ENCODE assay signal across 14 cellular contexts in genomic region chr6:146874278-146875018, GRCh38.
DNase-seq lines count a peak whose midpoint lies in the region; ATAC-seq lines count a peak whose summit lies in the region.
"Had no signal": no experiment of that assay in that cellular context is flagged by ENCODE, and none has a peak within 500 bp of the region (broad histone marks: within the 10 kb centered on the region; RNA-seq: fewer than 3 reads in every experiment).

No MANE protein-coding gene starts in this region.

- no peaks in the 10 kb centered on the region for H3K27me3 Mint-ChIP-seq in activated T-cell treated with anti-CD3 and anti-CD28 coated beads, Interleukin-2, amount 50 U/mL, for 24 hours
- H3K27me3 Mint-ChIP-seq in activated T-cell treated with anti-CD3 and anti-CD28 coated beads, Interleukin-2, amount 50 U/mL, for 72 hours (ENCODE audit: low read depth), result no peaks in the 10 kb centered on the region
- no peaks in the 10 kb centered on the region for H3K27me3 Mint-ChIP-seq in activated T-helper 2 cell treated with anti-CD3 and anti-CD28 coated beads, Interferon-gamma antibody, Interleukin-2, Interleukin-4, amounts not matched to agents 10 μg/mL and 5 μg/mL and 100 μg/mL, durations not matched to agents 14 hours and 24 hours and 36 hours (ENCODE audit: low read depth)

- no peak overlapping the region for H3K4me3 ChIP-seq in Karpas-422 (ENCODE audit: low read length)
- H3K4me3 ChIP-seq: BLaER1, GM23248 had no signal

- H3K36me3 ChIP-seq in Karpas-422 (ENCODE audit: insufficient read depth, low read length), result no peaks in the 10 kb centered on the region
- H3K36me3 ChIP-seq: BLaER1 had no signal

- no peak overlapping the region for H2AFZ ChIP-seq in Karpas-422 (ENCODE audit: low read length)
- H2AFZ ChIP-seq: GM23248 had no signal

- H3K9me2 ChIP-seq in Karpas-422 (replicated peaks; ENCODE audit: insufficient read depth, low read length), result no peaks in the 10 kb centered on the region

- H4K20me1 ChIP-seq in Karpas-422 (ENCODE audit: insufficient read depth, low read depth, low read length), result no peaks in the 10 kb centered on the region
- H4K20me1 ChIP-seq: BLaER1 had no signal

- H3K4me2 ChIP-seq in Karpas-422 (ENCODE audit: low read depth, low read length, poor library complexity, severe bottlenecking), result peak overlapping the region; percentile 14
- H3K4me2 ChIP-seq: BLaER1 had no signal

- no peak for ATAC-seq in activated T-cell treated with anti-CD3 and anti-CD28 coated beads, Interleukin-2, amount 50 U/mL, for 72 hours (replicated peaks in 1 of 2)
- ATAC-seq in GM18858 (IDR thresholded peaks at IDR 0.05; ENCODE audit: unreplicated experiment), result no peak
- ATAC-seq: HCT116 had no signal

- no peaks in the 10 kb centered on the region for H3K9me3 ChIP-seq in Karpas-422 (ENCODE audit: low read length)
- H3K9me3 ChIP-seq: BLaER1, Caco-2 had no signal

- peak overlapping the region; percentile 60 for H3K27ac Mint-ChIP-seq in activated T-cell treated with anti-CD3 and anti-CD28 coated beads, Interleukin-2, amount 50 U/mL, for 24 hours
- H3K27ac Mint-ChIP-seq in activated T-cell treated with anti-CD3 and anti-CD28 coated beads, Interleukin-2, amount 50 U/mL, for 72 hours, result no peak overlapping the region
- peak overlapping the region; percentile 30 for H3K27ac Mint-ChIP-seq in activated T-helper 2 cell treated with anti-CD3 and anti-CD28 coated beads, Interferon-gamma antibody, Interleukin-2, Interleukin-4, amounts not matched to agents 10 μg/mL and 5 μg/mL and 100 μg/mL, durations not matched to agents 14 hours and 24 hours and 36 hours
- H3K27ac Mint-ChIP-seq: CD8-positive, alpha-beta memory T cell had no signal

- H3K4me1 ChIP-seq in Karpas-422 (ENCODE audit: low read length), result peaks cover 41% of the 10 kb centered on the region

- peaks cover 46% of the 10 kb centered on the region for H3K4me1 Mint-ChIP-seq in activated T-cell treated with anti-CD3 and anti-CD28 coated beads, Interleukin-2, amount 50 U/mL, for 24 hours (ENCODE audit: low read depth)
- peaks cover 55% of the 10 kb centered on the region for H3K4me1 Mint-ChIP-seq in activated T-cell treated with anti-CD3 and anti-CD28 coated beads, Interleukin-2, amount 50 U/mL, for 72 hours (ENCODE audit: low read depth)
- H3K4me1 Mint-ChIP-seq in activated T-helper 2 cell treated with anti-CD3 and anti-CD28 coated beads, Interferon-gamma antibody, Interleukin-2, Interleukin-4, amounts not matched to agents 10 μg/mL and 5 μg/mL and 100 μg/mL, durations not matched to agents 14 hours and 24 hours and 36 hours (ENCODE audit: low read depth), result peaks cover 32% of the 10 kb centered on the region
- H3K4me1 Mint-ChIP-seq: CD8-positive, alpha-beta memory T cell had no signal

- DNase-seq in activated T-cell treated with anti-CD3 and anti-CD28 coated beads, Interleukin-2, amount 50 U/mL, for 24 hours, result no peak
- DNase-seq in activated T-cell treated with anti-CD3 and anti-CD28 coated beads, Interleukin-2, amount 50 U/mL, for 72 hours, result no peak
- DNase-seq in Karpas-422 (peak; percentile 48), NCI-H1092 (lab: John Stamatoyannopoulos, UW) (no peak)
- no peak for DNase-seq in activated T-helper 2 cell treated with anti-CD3 and anti-CD28 coated beads, Interferon-gamma antibody, Interleukin-2, Interleukin-4, amounts not matched to agents 10 μg/mL and 5 μg/mL and 100 μg/mL, durations not matched to agents 14 hours and 24 hours and 36 hours (ENCODE audit: low spot score)
- DNase-seq: AML-193; Caco-2; CD8-positive, alpha-beta memory T cell; DND-41; GDM1; GM23248 had no signal

- no peaks in the 10 kb centered on the region for H3K79me2 ChIP-seq in Karpas-422 (ENCODE audit: low read length)

- H3K4me3 Mint-ChIP-seq in activated T-cell treated with anti-CD3 and anti-CD28 coated beads, Interleukin-2, amount 50 U/mL, for 24 hours, result peak overlapping the region; percentile 32
- H3K4me3 Mint-ChIP-seq in activated T-cell treated with anti-CD3 and anti-CD28 coated beads, Interleukin-2, amount 50 U/mL, for 72 hours, result no peak overlapping the region
- H3K4me3 Mint-ChIP-seq in activated T-helper 2 cell treated with anti-CD3 and anti-CD28 coated beads, Interferon-gamma antibody, Interleukin-2, Interleukin-4, amounts not matched to agents 10 μg/mL and 5 μg/mL and 100 μg/mL, durations not matched to agents 14 hours and 24 hours and 36 hours (ENCODE audit: low read depth), result no peak overlapping the region
- H3K4me3 Mint-ChIP-seq: CD8-positive, alpha-beta memory T cell had no signal

- H3K36me3 Mint-ChIP-seq in activated T-cell treated with anti-CD3 and anti-CD28 coated beads, Interleukin-2, amount 50 U/mL, for 24 hours (ENCODE audit: low read depth), result no peaks in the 10 kb centered on the region
- H3K36me3 Mint-ChIP-seq in activated T-cell treated with anti-CD3 and anti-CD28 coated beads, Interleukin-2, amount 50 U/mL, for 72 hours (ENCODE audit: insufficient read depth in 2 of 2), result peaks cover 0 to 1% of the 10 kb centered on the region in 2 donors
- H3K36me3 Mint-ChIP-seq in activated T-helper 2 cell treated with anti-CD3 and anti-CD28 coated beads, Interferon-gamma antibody, Interleukin-2, Interleukin-4, amounts not matched to agents 10 μg/mL and 5 μg/mL and 100 μg/mL, durations not matched to agents 14 hours and 24 hours and 36 hours (ENCODE audit: low read depth), result no peaks in the 10 kb centered on the region

- no peak overlapping the region for H3K9ac ChIP-seq in Karpas-422 (ENCODE audit: low read length)
- H3K9ac ChIP-seq: BLaER1, GM23248 had no signal

- intact Hi-C loops in activated T-helper 2 cell treated with anti-CD3 and anti-CD28 coated beads, Interferon-gamma antibody, Interleukin-2, Interleukin-4, amounts not matched to agents 10 μg/mL and 5 μg/mL and 100 μg/mL, durations not matched to agents 14 hours and 24 hours and 36 hours (cut with micrococcal nuclease), result loop anchor here (5.0 kb wide), 1 partner anchor 38 kb away; no protein-coding TSS in a partner anchor

- H3K27ac ChIP-seq in Karpas-422 (ENCODE audit: low read length), result no peak overlapping the region
- H3K27ac ChIP-seq: BLaER1, GM23248 had no signal

- no peaks in the 10 kb centered on the region for H3K9me3 Mint-ChIP-seq in activated T-cell treated with anti-CD3 and anti-CD28 coated beads, Interleukin-2, amount 50 U/mL, for 24 hours
- peaks cover 2 to 3% of the 10 kb centered on the region in 2 donors for H3K9me3 Mint-ChIP-seq in activated T-cell treated with anti-CD3 and anti-CD28 coated beads, Interleukin-2, amount 50 U/mL, for 72 hours
- no peaks in the 10 kb centered on the region for H3K9me3 Mint-ChIP-seq in activated T-helper 2 cell treated with anti-CD3 and anti-CD28 coated beads, Interferon-gamma antibody, Interleukin-2, Interleukin-4, amounts not matched to agents 10 μg/mL and 5 μg/mL and 100 μg/mL, durations not matched to agents 14 hours and 24 hours and 36 hours
- H3K9me3 Mint-ChIP-seq: CD8-positive, alpha-beta memory T cell had no signal

- no peaks in the 10 kb centered on the region for H3K27me3 ChIP-seq in Karpas-422 (ENCODE audit: low read length)
- H3K27me3 ChIP-seq: BLaER1 had no signal
